ENCODE assay signal across 10 cellular contexts in the genomic region with DNA sequence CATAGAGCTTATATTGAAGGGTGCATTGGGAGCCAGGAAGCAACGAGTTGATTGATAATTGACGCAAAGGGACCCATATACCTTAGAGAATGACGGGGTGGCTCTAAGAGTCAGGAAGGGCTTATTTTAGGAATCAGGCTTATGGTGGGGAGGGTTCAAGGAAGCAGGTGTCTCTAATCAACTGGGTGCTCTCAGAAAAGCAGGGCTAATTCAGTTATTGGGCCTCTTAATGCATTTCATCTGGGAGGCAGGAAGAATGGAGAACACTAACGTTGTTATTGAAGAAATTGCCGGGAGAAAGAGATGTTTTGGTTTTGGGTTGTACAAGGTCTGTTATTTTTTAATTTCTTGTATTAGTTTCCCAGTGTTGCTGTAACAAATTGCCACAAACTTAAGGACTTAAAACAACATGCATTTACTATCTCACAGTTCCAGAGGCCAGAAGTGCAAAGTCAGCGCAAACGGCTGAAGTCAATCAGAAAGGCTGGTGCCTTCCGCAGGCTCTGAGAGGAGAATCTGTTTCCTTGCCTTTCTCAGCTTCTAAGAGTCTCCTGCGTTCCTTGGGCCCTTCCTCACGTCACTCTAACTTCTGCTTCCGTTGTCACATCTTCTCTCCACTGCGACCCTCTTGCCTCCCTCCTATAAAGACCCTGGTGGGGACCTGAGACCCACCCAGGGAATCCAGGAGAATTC.
A peak's percentile ranks its signal among the peaks of the same experiment; 100 is the strongest.
DNase-seq lines count a peak whose midpoint lies in the region; ATAC-seq and TF ChIP-seq lines count a peak whose summit lies in the region.
"Had no signal": no experiment of that assay in that cellular context is flagged by ENCODE, and none has a peak within 500 bp of the region (broad histone marks: within the 10 kb centered on the region; RNA-seq: fewer than 3 reads in every experiment).

No MANE protein-coding gene starts in this region.

- no peak overlapping the region for H3K27ac Mint-ChIP-seq in activated naive CD8-positive, alpha-beta T cell treated with anti-CD3 and anti-CD28 coated beads for 36 hours
- peak overlapping the region; percentile 34 to 52 (median 36) for H3K27ac Mint-ChIP-seq in nephron
- H3K27ac Mint-ChIP-seq: CD14-positive monocyte had no signal

- peaks cover 15% of the 10 kb centered on the region for H3K27me3 Mint-ChIP-seq in activated naive CD8-positive, alpha-beta T cell treated with anti-CD3 and anti-CD28 coated beads for 36 hours
- H3K27me3 Mint-ChIP-seq in nephron (ENCODE audit: low read depth), result no peaks in the 10 kb centered on the region

- no peak for DNase-seq in activated naive CD8-positive, alpha-beta T cell treated with anti-CD3 and anti-CD28 coated beads for 36 hours
- DNase-seq in SW480 (ENCODE audit: low spot score) (no peak), brain microvascular endothelial cell (no peak)
- no peak for DNase-seq in activated CD8-positive, alpha-beta memory T cell treated with anti-CD3 and anti-CD28 coated beads, Interleukin-2, amount 50 U/mL, for 48 hours

- no peak overlapping the region for H3K9ac ChIP-seq in BLaER1

- ATAC-seq in HG03103 (IDR thresholded peaks at IDR 0.05; ENCODE audit: low read depth, unreplicated experiment) (peak; percentile 8), HG02759 (IDR thresholded peaks at IDR 0.05; ENCODE audit: unreplicated experiment) (no peak)

- H3K36me3 ChIP-seq in BLaER1 (no peaks in the 10 kb centered on the region), brain microvascular endothelial cell (replicated peaks) (no peaks in the 10 kb centered on the region)
- H3K36me3 ChIP-seq: neutrophil had no signal

- no peaks in the 10 kb centered on the region for H3K9me3 Mint-ChIP-seq in activated naive CD8-positive, alpha-beta T cell treated with anti-CD3 and anti-CD28 coated beads for 36 hours
- no peaks in the 10 kb centered on the region for H3K9me3 Mint-ChIP-seq in nephron

- H3K4me2 ChIP-seq in BLaER1, result peak overlapping the region; percentile 66

- H3K4me1 ChIP-seq in BLaER1, result peaks cover 26% of the 10 kb centered on the region

- H3K36me3 Mint-ChIP-seq in activated naive CD8-positive, alpha-beta T cell treated with anti-CD3 and anti-CD28 coated beads for 36 hours, result no peaks in the 10 kb centered on the region
- H3K36me3 Mint-ChIP-seq in nephron (ENCODE audit: low read depth), result no peaks in the 10 kb centered on the region
- H3K36me3 Mint-ChIP-seq: CD14-positive monocyte had no signal

- peak overlapping the region; percentile 38 for H3K4me3 Mint-ChIP-seq in activated naive CD8-positive, alpha-beta T cell treated with anti-CD3 and anti-CD28 coated beads for 36 hours
- H3K4me3 Mint-ChIP-seq in nephron, result peak overlapping the region; percentile 45 to 64 (median 54)

- H3K9me3 ChIP-seq in BLaER1, result no peaks in the 10 kb centered on the region
- H3K9me3 ChIP-seq: neutrophil had no signal

- H3K27me3 ChIP-seq in BLaER1, result no peaks in the 10 kb centered on the region
- no peaks in the 10 kb centered on the region for H3K27me3 ChIP-seq in brain microvascular endothelial cell (replicated peaks)

- H3K27ac ChIP-seq in BLaER1 (no peak overlapping the region), brain microvascular endothelial cell (no peak overlapping the region)
- H3K27ac ChIP-seq: neutrophil had no signal

- in situ Hi-C loops in brain microvascular endothelial cell (cut with HindIII; ENCODE audit: low pct_ligation_motif_present, low sequenced_read_pairs), result no loop called here

- H4K20me1 ChIP-seq in BLaER1, result no peaks in the 10 kb centered on the region

- TF ChIP-seq CTCF in nephron (IDR thresholded peaks at IDR 0.05; ENCODE audit: unreplicated experiment in 3 of 3) (no peak), brain microvascular endothelial cell (IDR thresholded peaks at IDR 0.05; ENCODE audit: low read depth, low read length, missing control alignments) (no peak)

- H3K4me1 Mint-ChIP-seq in activated naive CD8-positive, alpha-beta T cell treated with anti-CD3 and anti-CD28 coated beads for 36 hours, result peaks cover 3% of the 10 kb centered on the region
- H3K4me1 Mint-ChIP-seq in nephron, result peaks cover 21% of the 10 kb centered on the region

- H3K4me3 ChIP-seq in BLaER1 (0 out of 2 replicates have a peak overlapping the region, but pooled peaks have one; percentile 8), brain microvascular endothelial cell (ENCODE audit: low read depth, low read length) (no peak overlapping the region)
